Comparison of ENCODE assay signal across 7 cellular contexts in the genomic region with DNA sequence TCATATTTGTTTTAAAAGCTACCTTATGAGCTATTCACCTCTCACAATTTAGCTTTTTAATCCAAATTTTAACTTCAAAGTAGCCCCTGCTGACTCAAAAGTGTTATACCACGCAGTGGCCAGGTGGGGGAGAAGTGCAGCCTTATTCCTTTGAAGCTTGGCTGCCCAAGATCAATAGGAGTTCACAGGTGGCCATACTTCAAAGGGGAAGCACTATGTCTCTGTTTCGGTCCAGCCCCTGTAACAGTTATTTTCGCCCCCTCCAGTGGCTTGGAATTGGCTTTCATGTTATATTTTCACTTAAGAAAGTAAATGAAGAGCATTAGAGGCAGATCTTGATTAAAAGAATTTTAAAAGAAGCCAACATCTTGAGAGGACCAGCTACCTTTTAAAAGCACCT.
A peak's percentile ranks its signal among the peaks of the same experiment; 100 is the strongest.
DNase-seq lines count a peak whose midpoint lies in the region; ATAC-seq, FAIRE-seq and TF ChIP-seq lines count a peak whose summit lies in the region.

No MANE protein-coding gene starts in this region.

- H3K9me3 ChIP-seq in pancreas, result no peaks in the 10 kb centered on the region

- no peak overlapping the region for H3K4me3 ChIP-seq in dorsolateral prefrontal cortex
- H3K4me3 ChIP-seq in pancreas, result no peak overlapping the region

- no peaks in the 10 kb centered on the region for H3K36me3 Mint-ChIP-seq in activated T-cell treated with anti-CD3 and anti-CD28 coated beads, Interleukin-2, amount 50 U/mL, for 4 hours (ENCODE audit: insufficient read depth)

- no peaks in the 10 kb centered on the region for H3K36me3 ChIP-seq in pancreas

- TF ChIP-seq CTCF in dorsolateral prefrontal cortex (IDR thresholded peaks at IDR 0.05 in 54 of 56, conservative IDR thresholded peaks at IDR 0.05 in 2 of 56; ENCODE audit: low read depth in 1 of 56, partially characterized antibody in 56 of 56) (peak; percentile 21 to 61 (median 46)), pancreas (IDR thresholded peaks at IDR 0.05) (peak; percentile 9 to 52 (median 30))

- peak; percentile 42 for DNase-seq in HPDE6-E6E7 (ENCODE audit: extremely low spot score)
- DNase-seq in NOMO-1 treated with DMSO at 0.1 percent for 48 hours (lab: John Stamatoyannopoulos, UW; ENCODE audit: unreplicated experiment), result peak; percentile 17
- no peak for DNase-seq in dorsolateral prefrontal cortex
- peak in 4 of 6 donors; percentile 12 to 33 (median 16) for DNase-seq in pancreas
- DNase-seq in activated T-cell treated with anti-CD3 and anti-CD28 coated beads, Interleukin-2, amount 50 U/mL, for 4 hours, result no peak

- H3K4me1 ChIP-seq in pancreas, result no peaks in the 10 kb centered on the region

- intact Hi-C loops in dorsolateral prefrontal cortex (cut with DNase I) (no loop called here), pancreas (cut with DNase I) (no loop called here)

- no peak for FAIRE-seq in pancreas (lab: Jason Lieb, UNC)

- H3K27me3 ChIP-seq in dorsolateral prefrontal cortex, result peaks cover 0 to 4% (median 0%) of the 10 kb centered on the region in 45 donors
- peaks cover 0 to 9% (median 0%) of the 10 kb centered on the region in 4 donors for H3K27me3 ChIP-seq in pancreas

- no peaks in the 10 kb centered on the region for H3K4me1 Mint-ChIP-seq in activated T-cell treated with anti-CD3 and anti-CD28 coated beads, Interleukin-2, amount 50 U/mL, for 4 hours (ENCODE audit: low read depth)

- H3K27me3 Mint-ChIP-seq in activated T-cell treated with anti-CD3 and anti-CD28 coated beads, Interleukin-2, amount 50 U/mL, for 4 hours (ENCODE audit: low read depth), result no peaks in the 10 kb centered on the region

- peaks cover 2% of the 10 kb centered on the region for H3K9me3 Mint-ChIP-seq in activated T-cell treated with anti-CD3 and anti-CD28 coated beads, Interleukin-2, amount 50 U/mL, for 4 hours

- no peak overlapping the region for H3K27ac ChIP-seq in dorsolateral prefrontal cortex
- no peak overlapping the region for H3K27ac ChIP-seq in pancreas

- no peak overlapping the region for H3K4me3 Mint-ChIP-seq in activated T-cell treated with anti-CD3 and anti-CD28 coated beads, Interleukin-2, amount 50 U/mL, for 4 hours

- whole genome bisulfite sequencing in pancreas, 2 donors, result 8 to 10% methylated on average over 3 of the region's 3 CpGs

- ATAC-seq in GM18498 (IDR thresholded peaks at IDR 0.05; ENCODE audit: unreplicated experiment), result peak; percentile 99
- ATAC-seq in GM21619 (IDR thresholded peaks at IDR 0.05; ENCODE audit: unreplicated experiment), result peak; percentile 98
- ATAC-seq in pancreas, result peak in 3 of 4 donors; percentile 69 to 91 (median 84)
- no peak for ATAC-seq in activated T-cell treated with anti-CD3 and anti-CD28 coated beads, Interleukin-2, amount 50 U/mL, for 4 hours

Comparison
In these comparisons a context has a peak if more than half of its experiments do, and no peak if none do; other contexts are left out.
1. ATAC-seq: peak in GM18498 (single experiment), GM21619 (single experiment) and pancreas (3 of 4); none in activated T-cell treated with anti-CD3 and anti-CD28 coated beads, Interleukin-2, amount 50 U/mL, for 4 hours (0 of 2).
2. DNase-seq: peak in HPDE6-E6E7 (single experiment), NOMO-1 treated with DMSO at 0.1 percent for 48 hours (single experiment) and pancreas (4 of 6); none in dorsolateral prefrontal cortex (0 of 10) and activated T-cell treated with anti-CD3 and anti-CD28 coated beads, Interleukin-2, amount 50 U/mL, for 4 hours (single experiment).